Comparison of ENCODE assay signal across 9 cellular contexts in the genomic region with DNA sequence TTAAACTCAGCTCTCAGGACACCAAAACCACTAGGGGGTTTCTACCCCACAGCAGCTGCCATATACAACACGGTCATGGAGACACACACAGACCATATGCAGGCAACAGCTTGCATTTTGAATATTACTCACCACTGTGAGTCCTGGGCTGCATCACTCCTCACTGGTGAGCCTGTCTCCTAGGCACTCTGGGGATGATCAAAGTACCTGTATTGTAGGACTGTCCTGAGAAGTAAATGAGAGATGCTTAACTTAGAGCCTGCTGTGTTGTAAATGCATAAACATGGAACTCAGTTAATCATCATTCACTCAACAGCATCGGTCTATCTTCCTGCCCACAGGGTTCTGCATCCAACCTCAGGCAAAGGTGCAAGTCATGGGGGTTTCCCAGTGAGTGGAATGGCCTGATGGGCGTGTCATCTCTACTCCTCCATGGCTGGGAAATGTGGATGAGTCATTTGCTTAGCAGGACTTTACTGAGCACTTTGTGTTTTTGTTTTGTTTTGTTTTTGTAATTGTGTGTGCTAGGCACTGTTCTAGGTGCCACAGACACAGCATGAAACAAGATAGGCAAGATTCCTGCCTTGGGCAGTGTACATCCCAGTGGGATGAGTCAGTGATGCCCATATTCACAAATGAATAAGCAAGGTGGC.
DNase-seq lines count a peak whose midpoint lies in the region; ATAC-seq lines count a peak whose summit lies in the region.
"Had no signal": no experiment of that assay in that cellular context is flagged by ENCODE, and none has a peak within 500 bp of the region (broad histone marks: within the 10 kb centered on the region; RNA-seq: fewer than 3 reads in every experiment).

No MANE protein-coding gene starts in this region.

- H3K18ac ChIP-seq in mesendoderm (ENCODE audit: low read length), result no peak overlapping the region

- no peak overlapping the region for H3K56ac ChIP-seq in mesendoderm (ENCODE audit: low read length)

- no peak overlapping the region for H2BK15ac ChIP-seq in mesendoderm (replicated peaks; ENCODE audit: low read depth)

- H3K4me3 ChIP-seq in mesendoderm (ENCODE audit: low read length) (no peak overlapping the region), H7 (ENCODE audit: insufficient read depth, low read depth, low read length) (no peak overlapping the region)

- CTCF ChIA-PET in activated CD4-positive, alpha-beta T cell treated with anti-CD3 and anti-CD28 coated beads, Interleukin-2, amount 10 ng/mL, durations not matched to agents 7 days and 5 days (lab: Charles Lee), result no interaction called here

- H3K27me3 Mint-ChIP-seq in activated CD4-positive, alpha-beta T cell treated with anti-CD3 and anti-CD28 coated beads, Interleukin-2, amount 10 ng/mL, durations not matched to agents 7 days and 5 days, result no peaks in the 10 kb centered on the region

- no peaks in the 10 kb centered on the region for H3K4me1 ChIP-seq in mesendoderm (ENCODE audit: control insufficient read depth, low read depth, low read length)

- H3K79me1 ChIP-seq in mesendoderm (ENCODE audit: low read length), result no peaks in the 10 kb centered on the region

- no peaks in the 10 kb centered on the region for H3K27me3 ChIP-seq in mesendoderm (ENCODE audit: insufficient read depth, low read length, poor library complexity)
- H3K27me3 ChIP-seq in H7 (ENCODE audit: control insufficient read depth, insufficient read depth, low read length), result no peaks in the 10 kb centered on the region

- no peak overlapping the region for H3K27ac ChIP-seq in mesendoderm (ENCODE audit: low read depth, low read length)

- no peak overlapping the region for H3K4me3 Mint-ChIP-seq in activated CD4-positive, alpha-beta T cell treated with anti-CD3 and anti-CD28 coated beads, Interleukin-2, amount 10 ng/mL, durations not matched to agents 7 days and 5 days
- H3K4me3 Mint-ChIP-seq: activated naive CD8-positive, alpha-beta T cell had no signal

- WGBS in mesendoderm (ENCODE audit: extremely low coverage, insufficient coverage, low lambda C conversion rate), result no CpG with 5 or more reads among the region's 3 CpGs

- no peak overlapping the region for H2BK120ac ChIP-seq in mesendoderm (ENCODE audit: low read depth, low read length)

- H3K4me2 ChIP-seq in mesendoderm (ENCODE audit: low read length), result no peak overlapping the region

- H4K5ac ChIP-seq in mesendoderm (ENCODE audit: low read length), result no peak overlapping the region

- H3K4ac ChIP-seq in mesendoderm (ENCODE audit: low read depth, low read length), result no peak overlapping the region

- no peak overlapping the region for H2BK5ac ChIP-seq in mesendoderm (ENCODE audit: low read length)

- DNase-seq in activated naive CD4-positive, alpha-beta T cell treated with anti-CD3 and anti-CD28 coated beads, Interleukin-2, amount 50 U/mL, for 72 hours (ENCODE audit: low spot score in 2 of 2), result peak; percentile 51 to 63
- no peak for DNase-seq in activated naive CD4-positive, alpha-beta T cell (lab: John Stamatoyannopoulos, UW)
- DNase-seq in activated CD4-positive, alpha-beta T cell treated with anti-CD3 and anti-CD28 coated beads, Interleukin-2, amount 10 ng/mL, durations not matched to agents 7 days and 5 days, result peak; percentile 11
- DNase-seq in mesendoderm (peak; percentile 46), H7 (no peak), cardiac septum (ENCODE audit: low spot score) (no peak), AML-193 (lab: John Stamatoyannopoulos, UW) (no peak)

- intact Hi-C loops in cardiac septum (cut with DNase I), result no loop called here

- no peaks in the 10 kb centered on the region for H3K79me2 ChIP-seq in mesendoderm (ENCODE audit: control insufficient read depth, insufficient read depth, low read length)

- H3K36me3 ChIP-seq in mesendoderm (ENCODE audit: control insufficient read depth, insufficient read depth, low read length) (no peaks in the 10 kb centered on the region), H7 (replicated peaks; ENCODE audit: control insufficient read depth, insufficient read depth, low read length) (no peaks in the 10 kb centered on the region)

- H3K9ac ChIP-seq in mesendoderm (ENCODE audit: low read length), result no peak overlapping the region

- H4K8ac ChIP-seq in mesendoderm (ENCODE audit: low read depth, low read length), result no peak overlapping the region

- H3K36me3 Mint-ChIP-seq in activated naive CD4-positive, alpha-beta T cell treated with anti-CD3 and anti-CD28 coated beads, Interleukin-2, amount 50 U/mL, for 72 hours, result no peaks in the 10 kb centered on the region
- no peaks in the 10 kb centered on the region for H3K36me3 Mint-ChIP-seq in activated CD4-positive, alpha-beta T cell treated with anti-CD3 and anti-CD28 coated beads, Interleukin-2, amount 10 ng/mL, durations not matched to agents 7 days and 5 days (ENCODE audit: low read depth)
- H3K36me3 Mint-ChIP-seq: activated naive CD8-positive, alpha-beta T cell had no signal

- H3K9me3 Mint-ChIP-seq in activated naive CD4-positive, alpha-beta T cell treated with anti-CD3 and anti-CD28 coated beads, Interleukin-2, amount 50 U/mL, for 72 hours, result peaks cover 0 to 4% of the 10 kb centered on the region in 2 donors
- H3K9me3 Mint-ChIP-seq in activated CD4-positive, alpha-beta T cell treated with anti-CD3 and anti-CD28 coated beads, Interleukin-2, amount 10 ng/mL, durations not matched to agents 7 days and 5 days, result no peaks in the 10 kb centered on the region

- peak; percentile 91 to 92 for ATAC-seq in activated naive CD4-positive, alpha-beta T cell treated with anti-CD3 and anti-CD28 coated beads, Interleukin-2, amount 50 U/mL, for 72 hours
- ATAC-seq in HG03025 (IDR thresholded peaks at IDR 0.05; ENCODE audit: low FRiP score, unreplicated experiment), result peak; percentile 73

- POLR2A ChIA-PET in activated CD4-positive, alpha-beta T cell treated with anti-CD3 and anti-CD28 coated beads, Interleukin-2, amount 10 ng/mL, durations not matched to agents 7 days and 5 days (lab: Charles Lee), result no interaction called here

- H2AK5ac ChIP-seq in mesendoderm (ENCODE audit: low read length), result no peak overlapping the region

- H3K4me1 Mint-ChIP-seq in activated CD4-positive, alpha-beta T cell treated with anti-CD3 and anti-CD28 coated beads, Interleukin-2, amount 10 ng/mL, durations not matched to agents 7 days and 5 days, result no peaks in the 10 kb centered on the region

- H3K23ac ChIP-seq in mesendoderm (ENCODE audit: low read length), result no peak overlapping the region

- peak overlapping the region in 1 of 2 donors; percentile 4 for H3K27ac Mint-ChIP-seq in activated naive CD4-positive, alpha-beta T cell treated with anti-CD3 and anti-CD28 coated beads, Interleukin-2, amount 50 U/mL, for 72 hours
- H3K27ac Mint-ChIP-seq in activated CD4-positive, alpha-beta T cell treated with anti-CD3 and anti-CD28 coated beads, Interleukin-2, amount 10 ng/mL, durations not matched to agents 7 days and 5 days, result no peak overlapping the region
- H3K27ac Mint-ChIP-seq: activated naive CD8-positive, alpha-beta T cell had no signal

Comparison
In these comparisons a context has a peak if more than half of its experiments do, and no peak if none do; other contexts are left out.
1. DNase-seq: peak in activated naive CD4-positive, alpha-beta T cell treated with anti-CD3 and anti-CD28 coated beads, Interleukin-2, amount 50 U/mL, for 72 hours (2 of 2), activated CD4-positive, alpha-beta T cell treated with anti-CD3 and anti-CD28 coated beads, Interleukin-2, amount 10 ng/mL, durations not matched to agents 7 days and 5 days (single experiment) and mesendoderm (single experiment); none in activated naive CD4-positive, alpha-beta T cell (0 of 4), H7 (single experiment), cardiac septum (single experiment) and AML-193 (0 of 2).